Comparison of ENCODE assay signal across 8 cellular contexts in genomic region chr17:81119223-81120148, GRCh38. TPM values are rescaled to one million over a fixed set of nuclear protein-coding genes. Genes with fewer than 3 reads are reported as not detected.
DNase-seq lines count a peak whose midpoint lies in the region; ATAC-seq and TF ChIP-seq lines count a peak whose summit lies in the region.

No MANE protein-coding gene starts in this region.

- no peaks in the 10 kb centered on the region for H3K4me1 ChIP-seq in DND-41 (ENCODE audit: insufficient read depth, low read length)
- H3K4me1 ChIP-seq in adrenal gland (replicated peaks in 1 of 2), result peaks cover 10 to 15% of the 10 kb centered on the region in 2 donors
- peaks cover 0 to 21% (median 11%) of the 10 kb centered on the region in 9 donors for H3K4me1 ChIP-seq in heart right ventricle
- H3K4me1 ChIP-seq in upper lobe of left lung, result peaks cover 0 to 18% (median 9%) of the 10 kb centered on the region in 4 donors

- intact Hi-C loops in adrenal gland (cut with DNase I) (no loop called here), heart right ventricle (cut with DNase I) (loop anchor here in 1 of 10 donors (5.0 kb wide), 1 partner anchor 997 kb away; no protein-coding TSS in a partner anchor)

- peak overlapping the region; percentile 75 for H3K4me3 Mint-ChIP-seq in T-helper 1 cell treated with Interleukin-12 subunit alpha and Interleukin-12 subunit beta and Interleukin-4 antibody, amounts not matched to agents 30 μg/mL and 1 μg/mL, for 36 hours
- H3K4me3 Mint-ChIP-seq in progenitor cell of endocrine pancreas (ENCODE audit: low read depth), result peak overlapping the region; percentile 45

- H3K27me3 Mint-ChIP-seq in T-helper 1 cell treated with Interleukin-12 subunit alpha and Interleukin-12 subunit beta and Interleukin-4 antibody, amounts not matched to agents 30 μg/mL and 1 μg/mL, for 36 hours (ENCODE audit: low read depth), result no peaks in the 10 kb centered on the region
- peaks cover 2% of the 10 kb centered on the region for H3K27me3 Mint-ChIP-seq in progenitor cell of endocrine pancreas

- no peaks in the 10 kb centered on the region for H3K27me3 ChIP-seq in DND-41 (ENCODE audit: insufficient read depth, low read length, poor library complexity)
- no peaks in the 10 kb centered on the region for H3K27me3 ChIP-seq in adrenal gland
- peaks cover 0 to 36% (median 14%) of the 10 kb centered on the region in 7 donors for H3K27me3 ChIP-seq in heart right ventricle
- H3K27me3 ChIP-seq in upper lobe of left lung, result no peaks in the 10 kb centered on the region

- TF ChIP-seq RAD21 in Ishikawa (IDR thresholded peaks at IDR 0.05; ENCODE audit: low read depth), result peak; percentile 30; the same call in 1 of the 2 replicates

- TF ChIP-seq POLR2A in adrenal gland (IDR thresholded peaks at IDR 0.05), result no peak
- TF ChIP-seq POLR2A in upper lobe of left lung (IDR thresholded peaks at IDR 0.05), result peak in 1 of 4 donors; percentile 27

- DNase-seq in DND-41 (peak; percentile 64), adrenal gland (peak; percentile 86 to 97 (median 95)), heart right ventricle (peak; percentile 61 to 71), progenitor cell of endocrine pancreas (ENCODE audit: low spot score, unreplicated experiment) (peak; percentile 70), upper lobe of left lung (peak; percentile 88 to 94)

- H3K9me3 ChIP-seq in DND-41 (ENCODE audit: insufficient read depth, low read length, severe bottlenecking), result no peaks in the 10 kb centered on the region
- no peaks in the 10 kb centered on the region for H3K9me3 ChIP-seq in adrenal gland (replicated peaks in 1 of 3)
- H3K9me3 ChIP-seq in heart right ventricle, result no peaks in the 10 kb centered on the region
- H3K9me3 ChIP-seq in upper lobe of left lung, result no peaks in the 10 kb centered on the region

- no peaks in the 10 kb centered on the region for H3K36me3 Mint-ChIP-seq in T-helper 1 cell treated with Interleukin-12 subunit alpha and Interleukin-12 subunit beta and Interleukin-4 antibody, amounts not matched to agents 30 μg/mL and 1 μg/mL, for 36 hours (ENCODE audit: low read depth)
- H3K36me3 Mint-ChIP-seq in progenitor cell of endocrine pancreas (ENCODE audit: insufficient read depth), result peaks cover 1% of the 10 kb centered on the region

- ATAC-seq in DND-41 (ENCODE audit: insufficient read depth, low read depth) (peak; percentile 47; the same call in 2 of the 3 replicates), heart right ventricle (peak; percentile 14 to 65 (median 42)), upper lobe of left lung (ENCODE audit: low FRiP score in 2 of 2) (peak; percentile 62 to 67), HG03196 (IDR thresholded peaks at IDR 0.05; ENCODE audit: unreplicated experiment) (no peak)

- H3K27ac Mint-ChIP-seq in T-helper 1 cell treated with Interleukin-12 subunit alpha and Interleukin-12 subunit beta and Interleukin-4 antibody, amounts not matched to agents 30 μg/mL and 1 μg/mL, for 36 hours, result peak overlapping the region; percentile 64
- peak overlapping the region; percentile 52 for H3K27ac Mint-ChIP-seq in progenitor cell of endocrine pancreas

- TF ChIP-seq EP300 in Ishikawa (IDR thresholded peaks at IDR 0.05; ENCODE audit: borderline replicate concordance) (no peak), upper lobe of left lung (IDR thresholded peaks at IDR 0.05) (no peak)

- H3K79me2 ChIP-seq in DND-41 (ENCODE audit: insufficient read depth, low read length), result no peaks in the 10 kb centered on the region

- no peak overlapping the region for H3K4me2 ChIP-seq in DND-41 (ENCODE audit: insufficient read depth, low read length)

- H2AFZ ChIP-seq in DND-41 (ENCODE audit: low read depth, low read length), result no peak overlapping the region

- no peak overlapping the region for H3K9ac ChIP-seq in DND-41 (ENCODE audit: low read depth, low read length)

- H3K4me1 Mint-ChIP-seq in T-helper 1 cell treated with Interleukin-12 subunit alpha and Interleukin-12 subunit beta and Interleukin-4 antibody, amounts not matched to agents 30 μg/mL and 1 μg/mL, for 36 hours (ENCODE audit: low read depth), result peaks cover 2% of the 10 kb centered on the region
- H3K4me1 Mint-ChIP-seq in progenitor cell of endocrine pancreas (ENCODE audit: low read depth), result peaks cover 1% of the 10 kb centered on the region

- no peak overlapping the region for H3K4me3 ChIP-seq in DND-41 (ENCODE audit: low read depth in 1 of 2, low read length in 2 of 2)
- H3K4me3 ChIP-seq in adrenal gland, result peak overlapping the region in 2 of 4 donors; percentile 20 to 43
- peak overlapping the region in 8 of 10 donors; percentile 9 to 49 (median 30) for H3K4me3 ChIP-seq in heart right ventricle
- peak overlapping the region in 3 of 4 donors; percentile 34 to 44 (median 37) for H3K4me3 ChIP-seq in upper lobe of left lung

- no peaks in the 10 kb centered on the region for H3K9me3 Mint-ChIP-seq in T-helper 1 cell treated with Interleukin-12 subunit alpha and Interleukin-12 subunit beta and Interleukin-4 antibody, amounts not matched to agents 30 μg/mL and 1 μg/mL, for 36 hours
- H3K9me3 Mint-ChIP-seq in progenitor cell of endocrine pancreas (ENCODE audit: low read depth), result no peaks in the 10 kb centered on the region

- H3K36me3 ChIP-seq in DND-41 (ENCODE audit: insufficient read depth, low read length) (no peaks in the 10 kb centered on the region), adrenal gland (replicated peaks in 1 of 2) (no peaks in the 10 kb centered on the region), heart right ventricle (peaks cover 0 to 11% (median 0%) of the 10 kb centered on the region in 9 donors), upper lobe of left lung (peaks cover 0 to 60% (median 27%) of the 10 kb centered on the region in 4 donors)

- no peak overlapping the region for H3K27ac ChIP-seq in DND-41 (ENCODE audit: low read length)
- peak overlapping the region in 3 of 5 donors; percentile 34 to 69 (median 64) for H3K27ac ChIP-seq in adrenal gland
- no peak overlapping the region for H3K27ac ChIP-seq in heart right ventricle
- H3K27ac ChIP-seq in upper lobe of left lung, result peak overlapping the region; percentile 19 to 74 (median 59)

- TF ChIP-seq CTCF in DND-41 (IDR thresholded peaks at IDR 0.05; ENCODE audit: borderline replicate concordance, extremely low read depth, low read length, poor library complexity, severe bottlenecking) (no peak), adrenal gland (IDR thresholded peaks at IDR 0.05) (peak in 1 of 6 experiments; percentile 18), heart right ventricle (IDR thresholded peaks at IDR 0.05) (peak in 4 of 9 donors; percentile 17 to 24 (median 18)), progenitor cell of endocrine pancreas (IDR thresholded peaks at IDR 0.05; ENCODE audit: unreplicated experiment) (no peak), upper lobe of left lung (IDR thresholded peaks at IDR 0.05) (peak in 1 of 6 experiments; percentile 20)

- 1 to 76% (median 23%) methylated on average over 9 to 87 of the region's 89 CpGs for WGBS in adrenal gland, 4 donors
- 16 to 26% methylated on average over 87 to 89 of the region's 89 CpGs for WGBS in heart right ventricle, 2 donors
- 43 to 71% methylated on average over 16 to 64 of the region's 89 CpGs for WGBS in upper lobe of left lung, 2 donors

- peaks cover 5% of the 10 kb centered on the region; the same call in 1 of the 2 replicates for H4K20me1 ChIP-seq in DND-41 (ENCODE audit: insufficient read depth, low read length)

TF ChIP-seq in Ishikawa, 13 proteins besides CTCF, POLR2A, EP300 and RAD21 (continues in another document):
- TF ChIP-seq, protein P1, sequence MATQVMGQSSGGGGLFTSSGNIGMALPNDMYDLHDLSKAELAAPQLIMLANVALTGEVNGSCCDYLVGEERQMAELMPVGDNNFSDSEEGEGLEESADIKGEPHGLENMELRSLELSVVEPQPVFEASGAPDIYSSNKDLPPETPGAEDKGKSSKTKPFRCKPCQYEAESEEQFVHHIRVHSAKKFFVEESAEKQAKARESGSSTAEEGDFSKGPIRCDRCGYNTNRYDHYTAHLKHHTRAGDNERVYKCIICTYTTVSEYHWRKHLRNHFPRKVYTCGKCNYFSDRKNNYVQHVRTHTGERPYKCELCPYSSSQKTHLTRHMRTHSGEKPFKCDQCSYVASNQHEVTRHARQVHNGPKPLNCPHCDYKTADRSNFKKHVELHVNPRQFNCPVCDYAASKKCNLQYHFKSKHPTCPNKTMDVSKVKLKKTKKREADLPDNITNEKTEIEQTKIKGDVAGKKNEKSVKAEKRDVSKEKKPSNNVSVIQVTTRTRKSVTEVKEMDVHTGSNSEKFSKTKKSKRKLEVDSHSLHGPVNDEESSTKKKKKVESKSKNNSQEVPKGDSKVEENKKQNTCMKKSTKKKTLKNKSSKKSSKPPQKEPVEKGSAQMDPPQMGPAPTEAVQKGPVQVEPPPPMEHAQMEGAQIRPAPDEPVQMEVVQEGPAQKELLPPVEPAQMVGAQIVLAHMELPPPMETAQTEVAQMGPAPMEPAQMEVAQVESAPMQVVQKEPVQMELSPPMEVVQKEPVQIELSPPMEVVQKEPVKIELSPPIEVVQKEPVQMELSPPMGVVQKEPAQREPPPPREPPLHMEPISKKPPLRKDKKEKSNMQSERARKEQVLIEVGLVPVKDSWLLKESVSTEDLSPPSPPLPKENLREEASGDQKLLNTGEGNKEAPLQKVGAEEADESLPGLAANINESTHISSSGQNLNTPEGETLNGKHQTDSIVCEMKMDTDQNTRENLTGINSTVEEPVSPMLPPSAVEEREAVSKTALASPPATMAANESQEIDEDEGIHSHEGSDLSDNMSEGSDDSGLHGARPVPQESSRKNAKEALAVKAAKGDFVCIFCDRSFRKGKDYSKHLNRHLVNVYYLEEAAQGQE (IDR thresholded peaks at IDR 0.05; ENCODE audit: low read depth), result no peak
- TF ChIP-seq TCF12 (IDR thresholded peaks at IDR 0.05; ENCODE audit: low read depth) (no peak; the same call in 1 of the 2 replicates), TAF1 (IDR thresholded peaks at IDR 0.05; ENCODE audit: low read depth) (0 out of 2 replicates have a peak, but pooled peaks have one; percentile 7), USF1 (IDR thresholded peaks at IDR 0.05) (peak; percentile 90), YY1 (IDR thresholded peaks at IDR 0.05; ENCODE audit: low read depth) (peak; percentile 42; the same call in 1 of the 2 replicates)

RNA-seq across cellular contexts. Expression of gene PVALEF, which starts 45.8 kb away (rescaled TPM):
- not detected for total RNA-seq in adrenal gland
- polyA plus RNA-seq in adrenal gland, result not detected
- total RNA-seq in heart right ventricle, result not detected
- not detected for polyA plus RNA-seq in heart right ventricle
- total RNA-seq in progenitor cell of endocrine pancreas, result 0.31 TPM in 1 of 2 replicates, not detected in the other
- total RNA-seq in upper lobe of left lung, result not detected

RNA-seq across cellular contexts. Expression of gene AATK, which starts 46.5 kb away (rescaled TPM):
- total RNA-seq in adrenal gland (10 to 100 TPM in 4 of 8 donors, 1 to 10 TPM in 4; 3.7 to 17.0 (median 9.9) TPM), heart right ventricle (1 to 10 TPM; 3.5 to 8.5 (median 6.2) TPM), progenitor cell of endocrine pancreas (12.2 and 12.9 TPM in 2 replicates), upper lobe of left lung (100 to 1,000 TPM in 3 of 6 donors, 10 to 100 TPM in 3; 39.2 to 144 (median 92.2) TPM)
- polyA plus RNA-seq in adrenal gland (10 to 100 TPM in 2 of 3 donors, under 1 TPM in 1; 0.73 to 23.3 (median 10.6) TPM), heart right ventricle (1 to 10 TPM; 1.5 to 6.5 TPM)

Comparison
In these comparisons a context has a peak if more than half of its experiments do, and no peak if none do; other contexts are left out.
1. H3K27ac ChIP-seq: peak in adrenal gland (3 of 5) and upper lobe of left lung (4 of 4); none in DND-41 (single experiment) and heart right ventricle (0 of 10).
2. H3K4me3 ChIP-seq: peak in heart right ventricle (8 of 10) and upper lobe of left lung (3 of 4); none in DND-41 (0 of 2).
3. Peak in every context shown above with its lines, with median percentiles within 50 percentile points of each other: DNase-seq.